In the genomic region with DNA sequence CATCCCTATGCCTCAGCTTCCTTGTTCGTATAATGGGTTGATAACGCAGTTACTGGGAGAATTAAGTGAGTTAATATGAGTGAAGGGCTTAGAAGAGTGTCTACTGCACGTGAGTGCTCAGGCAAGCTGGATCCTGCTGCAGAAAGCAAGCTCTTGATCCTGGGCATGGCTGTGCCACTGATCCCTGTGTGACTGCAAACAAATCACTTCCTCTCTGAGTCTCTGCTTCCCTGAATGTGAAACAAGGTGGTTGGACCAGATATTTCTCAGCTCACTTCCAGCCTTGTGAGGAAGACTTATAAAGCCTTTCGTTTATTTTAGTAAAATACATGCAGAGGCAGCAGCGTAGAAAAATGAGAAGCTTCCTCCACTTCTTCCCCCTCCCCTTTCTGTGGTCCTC, we compare ENCODE assay signal across 17 cellular contexts. TPM values are rescaled to one million over a fixed set of nuclear protein-coding genes. Genes with fewer than 3 reads are reported as not detected.
DNase-seq lines count a peak whose midpoint lies in the region; ATAC-seq and TF ChIP-seq lines count a peak whose summit lies in the region.
"Had no signal": no experiment of that assay in that cellular context is flagged by ENCODE, and none has a peak within 500 bp of the region (broad histone marks: within the 10 kb centered on the region; RNA-seq: fewer than 3 reads in every experiment).

No MANE protein-coding gene starts in this region.

- ATAC-seq in GM23338, result no peak
- no peak for ATAC-seq in T-helper 17 cell
- ATAC-seq in GM18867 (IDR thresholded peaks at IDR 0.05; ENCODE audit: unreplicated experiment), result no peak
- ATAC-seq: heart right ventricle, left colon had no signal

- H3K36me3 ChIP-seq in CD4-positive, alpha-beta memory T cell (ENCODE audit: insufficient read depth, low read length), result no peaks in the 10 kb centered on the region
- no peaks in the 10 kb centered on the region; the same call in 1 of the 2 replicates for H3K36me3 ChIP-seq in GM23338 (ENCODE audit: insufficient read depth)

- no peaks in the 10 kb centered on the region; the same call in 1 of the 2 replicates for H4K20me1 ChIP-seq in GM23338 (replicated peaks; ENCODE audit: insufficient read depth)

- H3K9me3 ChIP-seq in CD4-positive, alpha-beta memory T cell (ENCODE audit: control insufficient read depth in 1 of 2, low read length in 2 of 2), result no peaks in the 10 kb centered on the region
- H3K9me3 ChIP-seq in T-helper 17 cell (ENCODE audit: control insufficient read depth, low read length, poor library complexity, severe bottlenecking), result no peaks in the 10 kb centered on the region
- H3K9me3 ChIP-seq: heart right ventricle had no signal

- no peaks in the 10 kb centered on the region for H3F3A ChIP-seq in GM23338 (replicated peaks; ENCODE audit: low read depth)

- no peaks in the 10 kb centered on the region for H3K79me2 ChIP-seq in GM23338 (replicated peaks; ENCODE audit: insufficient read depth)

- CTCF ChIA-PET in CD4-positive, alpha-beta memory T cell (lab: Charles Lee; ENCODE audit: partially characterized antibody), result interaction anchor here (1.3 to 1.5 kb wide), 2 partner anchors 56 to 275 kb away, joined by 3 read pairs; no protein-coding TSS in a partner anchor

- H3K4me3 Mint-ChIP-seq in CD4-positive, alpha-beta memory T cell, result peak overlapping the region in 7 of 8 donors; percentile 35 to 71 (median 54)
- H3K4me3 Mint-ChIP-seq in GM23338 (no peak overlapping the region), T-helper 17 cell (peak overlapping the region; percentile 71), immature natural killer cell (peak overlapping the region in 4 of 5 donors; percentile 23 to 52 (median 32))
- H3K4me3 Mint-ChIP-seq: HFFc6, neural crest cell had no signal

- H3K4me2 ChIP-seq in GM23338, result no peak overlapping the region

- H3K27ac Mint-ChIP-seq in CD4-positive, alpha-beta memory T cell, result peak overlapping the region in 6 of 7 donors; percentile 42 to 87 (median 80)
- H3K27ac Mint-ChIP-seq in GM23338 (no peak overlapping the region), T-helper 17 cell (peak overlapping the region; percentile 98), immature natural killer cell (peak overlapping the region in 5 of 6 donors; percentile 17 to 92 (median 47))
- H3K27ac Mint-ChIP-seq: HFFc6 had no signal

- no peak for DNase-seq in CD4-positive, alpha-beta memory T cell
- DNase-seq in GM23338 (ENCODE audit: low spot score) (no peak), T-helper 17 cell (no peak), immature natural killer cell (no peak), amniotic stem cell (lab: John Stamatoyannopoulos, UW) (no peak), mesenteric fat pad (ENCODE audit: low spot score) (no peak)
- DNase-seq: activated gamma-delta T cell, cerebellar nuclear complex, COR-L47, heart right ventricle, HFFc6, left colon, NCI-H1436 treated with DMSO at 0.1 percent for 48 hours, NCI-H748 treated with DMSO at 0.1 percent for 48 hours had no signal

- peaks cover 0 to 2% (median 0%) of the 10 kb centered on the region in 8 donors for H3K9me3 Mint-ChIP-seq in CD4-positive, alpha-beta memory T cell
- H3K9me3 Mint-ChIP-seq in GM23338, result no peaks in the 10 kb centered on the region; the same call in 2 of the 3 replicates
- H3K9me3 Mint-ChIP-seq in immature natural killer cell, result peaks cover 0 to 1% (median 0%) of the 10 kb centered on the region in 6 donors
- H3K9me3 Mint-ChIP-seq: HFFc6, neural crest cell had no signal

- no peak for TF ChIP-seq CTCF in GM23338 (conservative IDR thresholded peaks at IDR 0.05; ENCODE audit: low read depth in 2 of 2)

- no peak overlapping the region for H2AFZ ChIP-seq in GM23338

- POLR2A ChIA-PET in CD4-positive, alpha-beta memory T cell (lab: Charles Lee; ENCODE audit: partially characterized antibody), result interaction anchor here (1.1 to 4.1 kb wide), 5 partner anchors 12 to 680 kb away, joined by 3 to 64 read pairs (median 5); partner anchors contain the start of genes COQ8A, PSEN2 and ZNF678

- peaks cover 32 to 51% (median 43%) of the 10 kb centered on the region in 4 donors for H3K4me1 Mint-ChIP-seq in CD4-positive, alpha-beta memory T cell
- H3K4me1 Mint-ChIP-seq in GM23338, result no peaks in the 10 kb centered on the region; the same call in 1 of the 3 replicates
- H3K4me1 Mint-ChIP-seq in T-helper 17 cell, result peaks cover 33% of the 10 kb centered on the region
- H3K4me1 Mint-ChIP-seq in immature natural killer cell, result peaks cover 41 to 48% of the 10 kb centered on the region in 2 donors
- H3K4me1 Mint-ChIP-seq: neural crest cell had no signal

- intact Hi-C loops in CD4-positive, alpha-beta memory T cell (cut with micrococcal nuclease), result loop anchor here (5.0 kb wide), 1 partner anchor 53 kb away; no protein-coding TSS in a partner anchor

- no peaks in the 10 kb centered on the region for H3K27me3 ChIP-seq in CD4-positive, alpha-beta memory T cell (ENCODE audit: insufficient read depth, low read length)
- H3K27me3 ChIP-seq in GM23338 (ENCODE audit: insufficient read depth), result no peaks in the 10 kb centered on the region
- H3K27me3 ChIP-seq: heart right ventricle had no signal

- H3K9me2 ChIP-seq in GM23338 (ENCODE audit: insufficient read depth), result no peaks in the 10 kb centered on the region

- no peak overlapping the region for H3K4me3 ChIP-seq in CD4-positive, alpha-beta memory T cell (ENCODE audit: low read length in 2 of 2)
- H3K4me3 ChIP-seq in GM23338, result no peak overlapping the region
- H3K4me3 ChIP-seq: heart right ventricle had no signal

- H3K27ac ChIP-seq in CD4-positive, alpha-beta memory T cell (ENCODE audit: low read depth, low read length), result no peak overlapping the region
- H3K27ac ChIP-seq in GM23338 (ENCODE audit: low read depth), result 0 out of 2 replicates have a peak overlapping the region, but pooled peaks have one; percentile 26
- H3K27ac ChIP-seq: epithelial cell of prostate had no signal

- no peaks in the 10 kb centered on the region for H3K27me3 Mint-ChIP-seq in CD4-positive, alpha-beta memory T cell
- H3K27me3 Mint-ChIP-seq in GM23338 (ENCODE audit: insufficient read depth, low read depth, poor library complexity), result peaks cover 5% of the 10 kb centered on the region
- no peaks in the 10 kb centered on the region for H3K27me3 Mint-ChIP-seq in T-helper 17 cell
- peaks cover 0 to 5% (median 0%) of the 10 kb centered on the region in 3 donors for H3K27me3 Mint-ChIP-seq in immature natural killer cell (ENCODE audit: low read depth in 3 of 3)

- H3K36me3 Mint-ChIP-seq in CD4-positive, alpha-beta memory T cell, result peaks cover 0 to 5% of the 10 kb centered on the region in 2 donors
- H3K36me3 Mint-ChIP-seq in GM23338 (ENCODE audit: low read depth), result peaks cover 45% of the 10 kb centered on the region
- peaks cover 2% of the 10 kb centered on the region for H3K36me3 Mint-ChIP-seq in T-helper 17 cell (ENCODE audit: low read depth)
- H3K36me3 Mint-ChIP-seq in immature natural killer cell, result peaks cover 10 to 27% (median 23%) of the 10 kb centered on the region in 3 donors

- H3K4me1 ChIP-seq in CD4-positive, alpha-beta memory T cell (ENCODE audit: insufficient read depth, low read length), result peaks cover 36% of the 10 kb centered on the region
- H3K4me1 ChIP-seq in GM23338 (ENCODE audit: insufficient read depth), result no peaks in the 10 kb centered on the region

TF ChIP-seq in GM23338, 12 proteins besides CTCF, POLR2A, EP300 and RAD21 (continues in another document):
- TF ChIP-seq ETS1 (IDR thresholded peaks at IDR 0.05), result no peak
- no peak for TF ChIP-seq EZH2 (IDR thresholded peaks at IDR 0.05; ENCODE audit: low read depth, unreplicated experiment)
- TF ChIP-seq EZH2phosphoT487 (IDR thresholded peaks at IDR 0.05; ENCODE audit: unreplicated experiment), result no peak
- TF ChIP-seq ZNF331 (CRISPR knock-in tag; IDR thresholded peaks at IDR 0.05; ENCODE audit: low read depth), result no peak
- TF ChIP-seq JUNB (IDR thresholded peaks at IDR 0.05; ENCODE audit: unreplicated experiment), result no peak
- no peak for TF ChIP-seq NANOG (IDR thresholded peaks at IDR 0.05; ENCODE audit: borderline replicate concordance)
- no peak for TF ChIP-seq POLR2AphosphoS5 (IDR thresholded peaks at IDR 0.05; ENCODE audit: low read depth)

RNA-seq across cellular contexts. Expression of gene PSEN2, which starts 13.7 kb away (rescaled TPM):
- total RNA-seq in CD4-positive, alpha-beta memory T cell, result 1 to 10 TPM; 3.5 to 3.7 TPM
- polyA plus RNA-seq in CD4-positive, alpha-beta memory T cell, result 1 to 10 TPM; 4.0 to 4.9 TPM
- total RNA-seq in GM23338 (2014; rRNA removed; shearing (Covaris generic)), result 16.0 and 22.1 TPM in 2 replicates
- polyA plus RNA-seq in GM23338 (2016; fragmentation: Nextera tagmentation; extraction: Ambion mirVana), result 9.6 and 10.0 TPM in 2 replicates
- total RNA-seq in T-helper 17 cell, result 1 to 10 TPM; 2.0 to 3.4 TPM
- polyA plus RNA-seq in immature natural killer cell, result 10 to 100 TPM; 19.5 to 23.1 (median 20.2) TPM
- total RNA-seq in mesenteric fat pad, result 30.9 TPM

RNA-seq across cellular contexts. Expression of gene COQ8A, which starts 56.0 kb away (rescaled TPM):
- 10 to 100 TPM; 69.2 to 70.7 TPM for total RNA-seq in CD4-positive, alpha-beta memory T cell
- polyA plus RNA-seq in CD4-positive, alpha-beta memory T cell, result 10 to 100 TPM; 43.5 to 49.4 TPM
- total RNA-seq in GM23338 (2014; rRNA removed; shearing (Covaris generic)), result 37.4 TPM in 2 replicates
- polyA plus RNA-seq in GM23338 (2016; fragmentation: Nextera tagmentation; extraction: Ambion mirVana) (25.2 and 28.5 TPM in 2 replicates), immature natural killer cell (10 to 100 TPM; 26.9 to 44.3 (median 34.7) TPM)
- total RNA-seq in T-helper 17 cell (10 to 100 TPM; 30.7 to 37.3 TPM), mesenteric fat pad (62.0 TPM)
